ENCODE assay signal across 7 cellular contexts in genomic region chr2:113838277-113838676, GRCh38.
"Had no signal": no experiment of that assay in that cellular context is flagged by ENCODE, and none has a peak within 500 bp of the region (broad histone marks: within the 10 kb centered on the region; RNA-seq: fewer than 3 reads in every experiment).

No MANE protein-coding gene starts in this region.

- DNase-seq: IMR-90, Karpas-422, KG1 had no signal

- H3K27ac ChIP-seq: HL-60, KMS-11 had no signal

- FAIRE-seq: HTR-8/SVneo, K562 had no signal

- H3K4me3 ChIP-seq: K562 had no signal

- H3K9ac ChIP-seq: KMS-11 had no signal

- H3K4me2 ChIP-seq: KMS-11 had no signal
